In genomic region chr5:55732592-55732991, GRCh38 we compare ENCODE assay signal across 31 cellular contexts. TPM values are rescaled to one million over a fixed set of nuclear protein-coding genes. Genes with fewer than 3 reads are reported as not detected.
"Had no signal": no experiment of that assay in that cellular context is flagged by ENCODE, and none has a peak within 500 bp of the region (broad histone marks: within the 10 kb centered on the region; RNA-seq: fewer than 3 reads in every experiment).

No MANE protein-coding gene starts in this region.

- H2AFZ ChIP-seq: parathyroid adenoma had no signal

- H3K36me3 Mint-ChIP-seq: memory B cell; naive B cell; natural killer cell treated with Interleukin-12 subunit alpha and Interleukin-12 subunit beta and Interleukin-15 and Interleukin-18, amount 100 ng/mL, for 72 hours; stimulated activated memory B cell treated with anti-CD40 and anti-IgM and Interleukin-4, amounts not matched to agents 10 μg/mL and 1 μg/mL and 100 μg/mL, for 72 hours had no signal

- ATAC-seq: esophagus mucosa; gastrocnemius medialis; mucosa of descending colon; natural killer cell treated with Interleukin-12 subunit alpha and Interleukin-12 subunit beta and Interleukin-15 and Interleukin-18, amount 100 ng/mL, for 72 hours; sciatic nerve; stimulated activated memory B cell treated with anti-CD40 and anti-IgM and Interleukin-4, amounts not matched to agents 10 μg/mL and 1 μg/mL and 100 μg/mL, for 72 hours; stimulated activated naive CD8-positive, alpha-beta T cell treated with anti-CD3 and anti-CD28 coated beads, Interleukin-15, Interleukin-2, amounts not matched to agents 100 U/mL and 50 U/mL, for 24 hours had no signal

- H3K27me3 ChIP-seq: dorsolateral prefrontal cortex, gastrocnemius medialis, neutrophil, spleen, tibial nerve, upper lobe of left lung had no signal

- H3K4me1 Mint-ChIP-seq: memory B cell; naive B cell; neural crest cell; stimulated activated memory B cell treated with anti-CD40 and anti-IgM and Interleukin-4, amounts not matched to agents 10 μg/mL and 1 μg/mL and 100 μg/mL, for 72 hours had no signal

- H3K27me3 Mint-ChIP-seq: memory B cell; naive B cell; progenitor cell of endocrine pancreas; stimulated activated memory B cell treated with anti-CD40 and anti-IgM and Interleukin-4, amounts not matched to agents 10 μg/mL and 1 μg/mL and 100 μg/mL, for 72 hours had no signal

- H3K27ac ChIP-seq: dorsolateral prefrontal cortex, epithelial cell of prostate, gastrocnemius medialis, neutrophil, parathyroid adenoma, spleen, thoracic aorta, tibial nerve, upper lobe of left lung had no signal

- H3K4me3 ChIP-seq: dorsolateral prefrontal cortex, gastrocnemius medialis, lung, mucosa of descending colon, spleen, thoracic aorta, tibial nerve, upper lobe of left lung had no signal

- FAIRE-seq: colon, keratinocyte, urothelium cell line had no signal

- H3K9ac ChIP-seq: parathyroid adenoma had no signal

- H3K4me1 ChIP-seq: gastrocnemius medialis, parathyroid adenoma, spleen, tibial nerve, upper lobe of left lung had no signal

- DNase-seq: dorsolateral prefrontal cortex; effector CD4-positive, alpha-beta T cell; foreskin fibroblast; gastrocnemius medialis; head of caudate nucleus; mucosa of descending colon; naive B cell; spleen; stimulated activated CD4-positive, alpha-beta T cell treated with anti-CD3 and anti-CD28 coated beads, Interleukin-4, amount 100 ng/mL, for 4 hours; stimulated activated naive CD8-positive, alpha-beta T cell treated with anti-CD3 and anti-CD28 coated beads, Interleukin-15, Interleukin-2, amounts not matched to agents 100 U/mL and 50 U/mL, for 24 hours had no signal

- H3K36me3 ChIP-seq: gastrocnemius medialis, neutrophil, spleen, thoracic aorta, tibial nerve, upper lobe of left lung had no signal

- H3K4me3 Mint-ChIP-seq: memory B cell; naive B cell; natural killer cell treated with Interleukin-12 subunit alpha and Interleukin-12 subunit beta and Interleukin-15 and Interleukin-18, amount 100 ng/mL, for 72 hours; neural crest cell; stimulated activated memory B cell treated with anti-CD40 and anti-IgM and Interleukin-4, amounts not matched to agents 10 μg/mL and 1 μg/mL and 100 μg/mL, for 72 hours had no signal

- H3K9me3 ChIP-seq: gastrocnemius medialis, mucosa of descending colon, neutrophil, spleen, thoracic aorta, tibial nerve, upper lobe of left lung had no signal

- H3K79me2 ChIP-seq: parathyroid adenoma had no signal

- H3K27ac Mint-ChIP-seq: memory B cell; naive B cell; natural killer cell treated with Interleukin-12 subunit alpha and Interleukin-12 subunit beta and Interleukin-15 and Interleukin-18, amount 100 ng/mL, for 72 hours; progenitor cell of endocrine pancreas; stimulated activated memory B cell treated with anti-CD40 and anti-IgM and Interleukin-4, amounts not matched to agents 10 μg/mL and 1 μg/mL and 100 μg/mL, for 72 hours had no signal

- H3K9me3 Mint-ChIP-seq: memory B cell; naive B cell; natural killer cell treated with Interleukin-12 subunit alpha and Interleukin-12 subunit beta and Interleukin-15 and Interleukin-18, amount 100 ng/mL, for 72 hours; neural crest cell had no signal

RNA-seq across cellular contexts. Expression of gene DDX4, which starts 5.3 kb away (rescaled TPM):
- total RNA-seq: esophagus mucosa; gastrocnemius medialis; glomerular endothelial cell; liver; lung; mucosa of descending colon; natural killer cell treated with Interleukin-12 subunit alpha and Interleukin-12 subunit beta and Interleukin-15 and Interleukin-18, amount 100 ng/mL, for 72 hours; neural crest cell; omental fat pad; progenitor cell of endocrine pancreas; sciatic nerve; skeletal muscle tissue; thoracic aorta; upper lobe of left lung had no signal
- polyA plus RNA-seq: liver had no signal
